1 cellular context compared by ENCODE assay signal in genomic region chr10:69515699-69516547, GRCh38.
TF ChIP-seq lines count a peak whose summit lies in the region.

No MANE protein-coding gene starts in this region.

TF ChIP-seq in HCT116, 20 proteins besides CTCF, POLR2A, EP300 and RAD21 (continued from another document):
- no peak for TF ChIP-seq REST (IDR thresholded peaks at IDR 0.05; ENCODE audit: low read depth)
- TF ChIP-seq POLR2AphosphoS5 (IDR thresholded peaks at IDR 0.05; ENCODE audit: low read depth, low read length), result no peak
